Comparison of ENCODE assay signal across 17 cellular contexts in genomic region chr16:17027488-17028129, GRCh38.
DNase-seq lines count a peak whose midpoint lies in the region; ATAC-seq and TF ChIP-seq lines count a peak whose summit lies in the region.
"Had no signal": no experiment of that assay in that cellular context is flagged by ENCODE, and none has a peak within 500 bp of the region (broad histone marks: within the 10 kb centered on the region; RNA-seq: fewer than 3 reads in every experiment).

No MANE protein-coding gene starts in this region.

- no peaks in the 10 kb centered on the region for H3K9me3 ChIP-seq in OCI-LY7 (ENCODE audit: low read length)

- H3K27ac ChIP-seq in OCI-LY7 (ENCODE audit: low read depth, low read length, poor library complexity, severe bottlenecking): no peak overlapping the region
- H3K27ac ChIP-seq: esophagus muscularis mucosa, heart right ventricle had no signal

- peaks cover 0 to 7% (median 6%) of the 10 kb centered on the region in 3 donors for H3K36me3 Mint-ChIP-seq in naive thymus-derived CD8-positive, alpha-beta T cell

- ATAC-seq in GM21390 (IDR thresholded peaks at IDR 0.05; ENCODE audit: unreplicated experiment) (peak; percentile 42), HG03342 (IDR thresholded peaks at IDR 0.05; ENCODE audit: unreplicated experiment) (peak; percentile 40)
- no peak for ATAC-seq in naive thymus-derived CD8-positive, alpha-beta T cell
- ATAC-seq: heart right ventricle, Right ventricle myocardium inferior had no signal

- peaks cover 0 to 16% (median 2%) of the 10 kb centered on the region in 9 donors for H3K9me3 Mint-ChIP-seq in naive thymus-derived CD8-positive, alpha-beta T cell

- H4K20me1 ChIP-seq in OCI-LY7 (ENCODE audit: insufficient read depth, low read length): no peaks in the 10 kb centered on the region

- no peak overlapping the region for H3K4me3 ChIP-seq in OCI-LY7 (ENCODE audit: low read depth, low read length, poor library complexity, severe bottlenecking)
- H3K4me3 ChIP-seq: esophagus muscularis mucosa, heart right ventricle had no signal

- peak overlapping the region in 8 of 10 donors; percentile 24 to 81 (median 46) for H3K27ac Mint-ChIP-seq in naive thymus-derived CD8-positive, alpha-beta T cell

- TF ChIP-seq CTCF in GM10266 (IDR thresholded peaks at IDR 0.05; ENCODE audit: control insufficient read depth, insufficient read depth, low read depth, missing control alignments) (no peak), OCI-LY7 (conservative IDR thresholded peaks at IDR 0.05; ENCODE audit: low read length) (no peak)

- no peak overlapping the region for H3K4me2 ChIP-seq in OCI-LY7 (ENCODE audit: low read length)

- POLR2A ChIA-PET in naive thymus-derived CD8-positive, alpha-beta T cell (lab: Charles Lee): interaction anchor here (0.6 to 1.6 kb wide), 4 partner anchors 12 to 30 kb away, joined by 3 to 8 read pairs (median 4); no protein-coding TSS in a partner anchor
- POLR2A ChIA-PET in OCI-LY7 (lab: Charles Lee): no interaction called here

- H3K9me2 ChIP-seq in OCI-LY7 (ENCODE audit: insufficient read depth, low read length): no peaks in the 10 kb centered on the region

- BruUV-seq in OCI-LY7 (replicated peaks; lab: Mats Ljungman, UMichigan): no TSS peak

- H3K4me3 Mint-ChIP-seq in naive thymus-derived CD8-positive, alpha-beta T cell: peak overlapping the region in 7 of 10 donors; percentile 45 to 77 (median 58)

- intact Hi-C loops in OCI-LY7 (cut with micrococcal nuclease; ENCODE audit: unreplicated experiment): no loop called here

- H3K27me3 Mint-ChIP-seq in naive thymus-derived CD8-positive, alpha-beta T cell: no peaks in the 10 kb centered on the region

- CTCF ChIA-PET in OCI-LY7 (lab: Charles Lee; ENCODE audit: unreplicated experiment): no interaction called here

- H3K4me1 Mint-ChIP-seq in naive thymus-derived CD8-positive, alpha-beta T cell: peaks cover 24 to 40% (median 36%) of the 10 kb centered on the region in 4 donors

- DNase-seq in GM10266 (ENCODE audit: extremely low spot score) (peak; percentile 33), NCI-H2081 (lab: John Stamatoyannopoulos, UW) (no peak), OCI-LY7 (ENCODE audit: low spot score) (no peak), NCI-H1417 (lab: John Stamatoyannopoulos, UW) (no peak)
- DNase-seq in naive thymus-derived CD8-positive, alpha-beta T cell: no peak
- DNase-seq in stimulated activated CD4-positive, alpha-beta T cell treated with anti-CD3 and anti-CD28 coated beads, Interleukin-4, amount 100 ng/mL, for 1 hour: no peak
- DNase-seq: activated CD4-positive, alpha-beta T cell treated with anti-CD3 and anti-CD28 coated beads, Interleukin-2, amount 50 U/mL, for 4 hours; AML-193; DMS79; HCEC 1CT; heart right ventricle; NCI-H2171 treated with DMSO at 0.1 percent for 48 hours; substantia nigra had no signal

- H3K79me2 ChIP-seq in OCI-LY7 (ENCODE audit: insufficient read depth, low read depth, low read length): no peaks in the 10 kb centered on the region

- H3K4me1 ChIP-seq in OCI-LY7 (ENCODE audit: insufficient read depth, low read length, poor library complexity, severe bottlenecking): no peaks in the 10 kb centered on the region
- H3K4me1 ChIP-seq: esophagus muscularis mucosa, heart right ventricle had no signal

- no peaks in the 10 kb centered on the region for H3K36me3 ChIP-seq in OCI-LY7 (ENCODE audit: insufficient read depth, low read length)
- H3K36me3 ChIP-seq: esophagus muscularis mucosa, heart right ventricle had no signal

- no peak overlapping the region for H2AFZ ChIP-seq in OCI-LY7 (ENCODE audit: low read length)

Comparison
In these comparisons a context has a peak if more than half of its experiments do, and no peak if none do; other contexts are left out.
1. ATAC-seq: peak in GM21390 (single experiment) and HG03342 (single experiment); none in naive thymus-derived CD8-positive, alpha-beta T cell (0 of 2).